Comparison of ENCODE assay signal across 14 cellular contexts in the genomic region with DNA sequence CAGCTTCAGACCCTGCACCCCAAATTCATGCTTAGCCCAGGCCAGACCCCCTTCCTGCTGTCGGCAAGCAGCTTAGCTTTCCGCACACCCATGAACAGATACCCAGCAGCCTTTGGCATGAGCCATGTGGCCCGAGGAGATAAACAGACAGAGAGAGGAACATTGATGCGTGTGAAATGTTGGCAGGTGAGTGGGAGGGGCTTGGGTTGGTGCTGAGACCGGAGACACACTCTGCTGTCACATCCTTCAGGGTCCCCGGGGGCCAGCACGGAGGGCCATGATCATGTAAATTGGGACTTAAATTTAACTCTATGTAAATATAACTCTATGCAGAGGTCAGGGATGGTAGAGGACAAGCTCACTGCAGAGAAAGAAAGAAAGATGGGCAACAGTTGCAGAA. TPM values are rescaled to one million over a fixed set of nuclear protein-coding genes. Genes with fewer than 3 reads are reported as not detected.
DNase-seq lines count a peak whose midpoint lies in the region; ATAC-seq and TF ChIP-seq lines count a peak whose summit lies in the region.
"Had no signal": no experiment of that assay in that cellular context is flagged by ENCODE, and none has a peak within 500 bp of the region (broad histone marks: within the 10 kb centered on the region; RNA-seq: fewer than 3 reads in every experiment).

No MANE protein-coding gene starts in this region.

- peaks cover 9 to 29% (median 17%) of the 10 kb centered on the region in 7 donors for H3K4me1 Mint-ChIP-seq in naive thymus-derived CD4-positive, alpha-beta T cell
- H3K4me1 Mint-ChIP-seq in nephron progenitor cell, result peaks cover 33% of the 10 kb centered on the region
- no peaks in the 10 kb centered on the region for H3K4me1 Mint-ChIP-seq in HFFc6 (ENCODE audit: low read depth)

- no peak overlapping the region for H3K4me3 Mint-ChIP-seq in naive thymus-derived CD4-positive, alpha-beta T cell
- no peak overlapping the region for H3K4me3 Mint-ChIP-seq in nephron progenitor cell
- H3K4me3 Mint-ChIP-seq in HFFc6, result no peak overlapping the region

- ATAC-seq in GM18861 (IDR thresholded peaks at IDR 0.05; ENCODE audit: unreplicated experiment) (peak; percentile 59), GM21447 (IDR thresholded peaks at IDR 0.05; ENCODE audit: unreplicated experiment) (peak; percentile 54), HG03354 (IDR thresholded peaks at IDR 0.05; ENCODE audit: poor library complexity, severe bottlenecking, unreplicated experiment) (peak; percentile 63)
- peak; percentile 50 for ATAC-seq in naive thymus-derived CD4-positive, alpha-beta T cell

- H3K9me3 ChIP-seq in naive thymus-derived CD4-positive, alpha-beta T cell (ENCODE audit: control insufficient read depth in 2 of 3, low read length in 3 of 3), result no peaks in the 10 kb centered on the region
- H3K9me3 ChIP-seq: SJSA1 had no signal

- H3K27ac Mint-ChIP-seq in naive thymus-derived CD4-positive, alpha-beta T cell, result peak overlapping the region in 2 of 9 donors; percentile 17 to 22
- H3K27ac Mint-ChIP-seq in nephron progenitor cell (no peak overlapping the region), HFFc6 (no peak overlapping the region)

- no peaks in the 10 kb centered on the region for H3K36me3 ChIP-seq in naive thymus-derived CD4-positive, alpha-beta T cell (ENCODE audit: control insufficient read depth in 2 of 3, insufficient read depth in 3 of 3, low read length in 3 of 3)
- H3K36me3 ChIP-seq: SJSA1 had no signal

- peaks cover 0 to 14% (median 4%) of the 10 kb centered on the region in 5 donors for H3K27me3 Mint-ChIP-seq in naive thymus-derived CD4-positive, alpha-beta T cell
- H3K27me3 Mint-ChIP-seq in nephron progenitor cell (ENCODE audit: low read depth, poor library complexity), result peaks cover 23% of the 10 kb centered on the region
- peaks cover 62% of the 10 kb centered on the region for H3K27me3 Mint-ChIP-seq in HFFc6 (ENCODE audit: insufficient read depth)

- no peaks in the 10 kb centered on the region for H3K9me3 Mint-ChIP-seq in naive thymus-derived CD4-positive, alpha-beta T cell
- H3K9me3 Mint-ChIP-seq in nephron progenitor cell, result no peaks in the 10 kb centered on the region
- H3K9me3 Mint-ChIP-seq in HFFc6, result no peaks in the 10 kb centered on the region

- no peak overlapping the region for H3K27ac ChIP-seq in naive thymus-derived CD4-positive, alpha-beta T cell (ENCODE audit: low read depth, low read length)
- H3K27ac ChIP-seq: SJSA1 had no signal

- H3K36me3 Mint-ChIP-seq in naive thymus-derived CD4-positive, alpha-beta T cell, result no peaks in the 10 kb centered on the region
- H3K36me3 Mint-ChIP-seq in nephron progenitor cell (ENCODE audit: low read depth) (no peaks in the 10 kb centered on the region), HFFc6 (ENCODE audit: low read depth) (no peaks in the 10 kb centered on the region)

- no peaks in the 10 kb centered on the region for H3K27me3 ChIP-seq in naive thymus-derived CD4-positive, alpha-beta T cell (ENCODE audit: control insufficient read depth in 2 of 2, insufficient read depth in 2 of 2, low read length in 2 of 2)
- H3K27me3 ChIP-seq: SJSA1 had no signal

- CTCF ChIA-PET in naive thymus-derived CD4-positive, alpha-beta T cell (lab: Charles Lee), result no interaction called here

- TF ChIP-seq CTCF in nephron progenitor cell (IDR thresholded peaks at IDR 0.05), result no peak
- TF ChIP-seq CTCF in HFFc6 (IDR thresholded peaks at IDR 0.05), result no peak

- intact Hi-C loops in naive thymus-derived CD4-positive, alpha-beta T cell (cut with micrococcal nuclease), result no loop called here

- peaks cover 0 to 8% of the 10 kb centered on the region in 2 donors for H3K4me1 ChIP-seq in naive thymus-derived CD4-positive, alpha-beta T cell (ENCODE audit: control insufficient read depth in 2 of 2, insufficient read depth in 2 of 2, low read length in 2 of 2)
- H3K4me1 ChIP-seq: SJSA1 had no signal

- no peak overlapping the region for H3K4me3 ChIP-seq in naive thymus-derived CD4-positive, alpha-beta T cell (ENCODE audit: low read length)
- H3K4me3 ChIP-seq: SJSA1 had no signal

- no peak for DNase-seq in naive thymus-derived CD4-positive, alpha-beta T cell
- DNase-seq in NCI-H774 (lab: John Stamatoyannopoulos, UW) (no peak), nephron progenitor cell (no peak), HFFc6 (no peak)
- DNase-seq: DND-41, NCI-H2107 had no signal

- POLR2A ChIA-PET in naive thymus-derived CD4-positive, alpha-beta T cell (lab: Charles Lee), result no interaction called here

RNA-seq across cellular contexts. Expression of a gene that starts 1.5 kb away (rescaled TPM):
- total RNA-seq in naive thymus-derived CD4-positive, alpha-beta T cell, result 10 to 100 TPM in 1 of 5 experiments, 1 to 10 TPM in 4; 1.5 to 23.9 (median 1.9) TPM
- polyA plus RNA-seq in naive thymus-derived CD4-positive, alpha-beta T cell, result 1 to 10 TPM in 1 of 2 donors, under 1 TPM in 1; 0.70 to 1.1 TPM
- under 1 TPM in 4 of 6 experiments, not detected in 2; 0.24 to 0.59 (median 0.57) TPM for total RNA-seq in HFFc6 (2021; fragmentation: NEBNext Ultra II Directional; extraction: Animal tissue kit (Norgen Biotek cat#: 25700))
- total RNA-seq: fibroblast of villous mesenchyme, lung microvascular endothelial cell had no signal

RNA-seq across cellular contexts. Expression of a gene that starts 17.2 kb away (rescaled TPM):
- total RNA-seq in naive thymus-derived CD4-positive, alpha-beta T cell, result 1 to 10 TPM in 1 of 5 experiments, under 1 TPM in 2, not detected in 2; 0.10 to 1.3 (median 0.24) TPM
- polyA plus RNA-seq in naive thymus-derived CD4-positive, alpha-beta T cell, result not detected
- total RNA-seq in HFFc6 (2021; fragmentation: NEBNext Ultra II Directional; extraction: Animal tissue kit (Norgen Biotek cat#: 25700)), result not detected
- total RNA-seq: activated CD8-positive, alpha-beta memory T cell treated with anti-CD3 and anti-CD28 coated beads for 36 hours; fibroblast of villous mesenchyme; lung microvascular endothelial cell; SJSA1; skeletal muscle tissue had no signal

RNA-seq across cellular contexts. Expression of a gene that starts 27.8 kb away (rescaled TPM):
- total RNA-seq in naive thymus-derived CD4-positive, alpha-beta T cell, result under 1 TPM in 3 of 5 experiments, not detected in 2; 0.31 to 0.91 (median 0.72) TPM
- not detected for polyA plus RNA-seq in naive thymus-derived CD4-positive, alpha-beta T cell
- total RNA-seq in HFFc6 (2021; fragmentation: NEBNext Ultra II Directional; extraction: Animal tissue kit (Norgen Biotek cat#: 25700)), result not detected
- total RNA-seq: fibroblast of villous mesenchyme, SJSA1, skeletal muscle tissue had no signal

RNA-seq across cellular contexts. Expression of a gene that starts 38.5 kb away (rescaled TPM):
- under 1 TPM in 1 of 5 experiments, not detected in 4; 0.29 TPM for total RNA-seq in naive thymus-derived CD4-positive, alpha-beta T cell
- under 1 TPM in 1 of 2 donors, not detected in 1; 0.31 TPM for polyA plus RNA-seq in naive thymus-derived CD4-positive, alpha-beta T cell
- total RNA-seq in HFFc6 (2021; fragmentation: NEBNext Ultra II Directional; extraction: Animal tissue kit (Norgen Biotek cat#: 25700)), result not detected
- total RNA-seq: activated CD8-positive, alpha-beta memory T cell treated with anti-CD3 and anti-CD28 coated beads for 36 hours; fibroblast of villous mesenchyme; lung microvascular endothelial cell had no signal

RNA-seq across cellular contexts. Expression of a gene that starts 40.4 kb away (rescaled TPM):
- under 1 TPM in 1 of 5 experiments, not detected in 4; 0.24 TPM for total RNA-seq in naive thymus-derived CD4-positive, alpha-beta T cell
- not detected for polyA plus RNA-seq in naive thymus-derived CD4-positive, alpha-beta T cell
- total RNA-seq in HFFc6 (2021; fragmentation: NEBNext Ultra II Directional; extraction: Animal tissue kit (Norgen Biotek cat#: 25700)), result not detected
- total RNA-seq: activated CD8-positive, alpha-beta memory T cell treated with anti-CD3 and anti-CD28 coated beads for 36 hours; fibroblast of villous mesenchyme; lung microvascular endothelial cell; SJSA1; skeletal muscle tissue had no signal
